In the genomic region with DNA sequence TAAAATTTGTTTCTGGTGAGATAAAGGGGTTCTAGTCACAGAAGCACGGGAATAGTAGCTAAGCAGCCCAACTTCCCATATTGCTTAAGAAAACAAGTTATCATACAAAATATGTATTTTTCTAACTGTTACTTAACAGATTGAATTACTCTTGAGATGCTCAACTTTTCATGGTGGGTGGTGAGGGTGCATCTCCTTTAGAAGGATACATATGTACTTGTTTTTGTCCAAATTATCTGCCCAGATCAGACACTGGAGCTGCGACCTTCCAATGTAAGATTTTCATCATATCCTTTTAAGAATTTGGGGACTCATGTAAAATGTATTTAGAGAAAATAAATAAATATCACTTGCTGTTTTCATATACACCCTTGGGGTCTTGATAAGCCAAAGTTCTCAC, we compare ENCODE assay signal across 24 cellular contexts.
"Had no signal": no experiment of that assay in that cellular context is flagged by ENCODE, and none has a peak within 500 bp of the region (broad histone marks: within the 10 kb centered on the region; RNA-seq: fewer than 3 reads in every experiment).

No MANE protein-coding gene starts in this region.

- DNase-seq: activated CD4-positive, alpha-beta T cell treated with anti-CD3 and anti-CD28 coated beads for 48 hours; activated CD4-positive, alpha-beta T cell treated with anti-CD3 and anti-CD28 coated beads, Interleukin-2, amount 50 U/mL, for 4 hours; activated CD4-positive, CD25-positive, alpha-beta regulatory T cell treated with anti-CD3 and anti-CD28 coated beads, Interleukin-2, amount 50 U/mL, for 72 hours; activated CD8-positive, alpha-beta memory T cell treated with anti-CD3 and anti-CD28 coated beads, Interleukin-2, amount 50 U/mL, for 48 hours; activated CD8-positive, alpha-beta T cell treated with anti-CD3 and anti-CD28 coated beads, Interleukin-2, amount 10 ng/mL, durations not matched to agents 7 days and 5 days; activated naive CD4-positive, alpha-beta T cell treated with anti-CD3 and anti-CD28 coated beads, Interleukin-2, amount 50 U/mL, for 16 hours; activated naive CD8-positive, alpha-beta T cell treated with anti-CD3 and anti-CD28 coated beads, Interleukin-2, amount 10 ng/mL, durations not matched to agents 7 days and 5 days; activated T-cell treated with anti-CD3 and anti-CD28 coated beads, Interleukin-2, amount 50 U/mL, for 1 hour; aorta; Karpas-422; MM.1S; NCI-H1105; NCI-H1436; NCI-H1694 treated with DMSO at 0.1 percent for 48 hours; NCI-H2029 treated with DMSO at 0.1 percent for 48 hours; NCI-H345; NCI-H510A treated with DMSO at 0.1 percent for 48 hours; NCI-H69; PC-3; SHP77 treated with DMSO at 0.1 percent for 48 hours; T-helper 17 cell; T-helper 9 cell had no signal

- H3K27ac Mint-ChIP-seq: activated CD8-positive, alpha-beta T cell treated with anti-CD3 and anti-CD28 coated beads, Interleukin-2, amount 10 ng/mL, durations not matched to agents 7 days and 5 days; activated naive CD8-positive, alpha-beta T cell treated with anti-CD3 and anti-CD28 coated beads, Interleukin-2, amount 10 ng/mL, durations not matched to agents 7 days and 5 days; T-helper 17 cell; WTC11 had no signal

- H3K36me3 Mint-ChIP-seq: activated naive CD8-positive, alpha-beta T cell treated with anti-CD3 and anti-CD28 coated beads, Interleukin-2, amount 10 ng/mL, durations not matched to agents 7 days and 5 days; WTC11 had no signal

- H3K27me3 Mint-ChIP-seq: activated naive CD8-positive, alpha-beta T cell treated with anti-CD3 and anti-CD28 coated beads, Interleukin-2, amount 10 ng/mL, durations not matched to agents 7 days and 5 days; central memory CD8-positive, alpha-beta T cell; T-helper 17 cell had no signal

- H3K9me3 Mint-ChIP-seq: activated naive CD8-positive, alpha-beta T cell treated with anti-CD3 and anti-CD28 coated beads, Interleukin-2, amount 10 ng/mL, durations not matched to agents 7 days and 5 days; WTC11 had no signal

- H3K4me1 Mint-ChIP-seq: activated naive CD8-positive, alpha-beta T cell treated with anti-CD3 and anti-CD28 coated beads, Interleukin-2, amount 10 ng/mL, durations not matched to agents 7 days and 5 days; central memory CD8-positive, alpha-beta T cell; T-helper 17 cell had no signal

- ATAC-seq: activated CD8-positive, alpha-beta T cell treated with anti-CD3 and anti-CD28 coated beads, Interleukin-2, amount 10 ng/mL, durations not matched to agents 7 days and 5 days; PC-3; T-helper 17 cell; WTC11 had no signal

- H3K4me3 Mint-ChIP-seq: activated CD8-positive, alpha-beta T cell treated with anti-CD3 and anti-CD28 coated beads, Interleukin-2, amount 10 ng/mL, durations not matched to agents 7 days and 5 days; activated naive CD8-positive, alpha-beta T cell treated with anti-CD3 and anti-CD28 coated beads, Interleukin-2, amount 10 ng/mL, durations not matched to agents 7 days and 5 days; central memory CD8-positive, alpha-beta T cell; T-helper 17 cell; WTC11 had no signal
